In the genomic region with DNA sequence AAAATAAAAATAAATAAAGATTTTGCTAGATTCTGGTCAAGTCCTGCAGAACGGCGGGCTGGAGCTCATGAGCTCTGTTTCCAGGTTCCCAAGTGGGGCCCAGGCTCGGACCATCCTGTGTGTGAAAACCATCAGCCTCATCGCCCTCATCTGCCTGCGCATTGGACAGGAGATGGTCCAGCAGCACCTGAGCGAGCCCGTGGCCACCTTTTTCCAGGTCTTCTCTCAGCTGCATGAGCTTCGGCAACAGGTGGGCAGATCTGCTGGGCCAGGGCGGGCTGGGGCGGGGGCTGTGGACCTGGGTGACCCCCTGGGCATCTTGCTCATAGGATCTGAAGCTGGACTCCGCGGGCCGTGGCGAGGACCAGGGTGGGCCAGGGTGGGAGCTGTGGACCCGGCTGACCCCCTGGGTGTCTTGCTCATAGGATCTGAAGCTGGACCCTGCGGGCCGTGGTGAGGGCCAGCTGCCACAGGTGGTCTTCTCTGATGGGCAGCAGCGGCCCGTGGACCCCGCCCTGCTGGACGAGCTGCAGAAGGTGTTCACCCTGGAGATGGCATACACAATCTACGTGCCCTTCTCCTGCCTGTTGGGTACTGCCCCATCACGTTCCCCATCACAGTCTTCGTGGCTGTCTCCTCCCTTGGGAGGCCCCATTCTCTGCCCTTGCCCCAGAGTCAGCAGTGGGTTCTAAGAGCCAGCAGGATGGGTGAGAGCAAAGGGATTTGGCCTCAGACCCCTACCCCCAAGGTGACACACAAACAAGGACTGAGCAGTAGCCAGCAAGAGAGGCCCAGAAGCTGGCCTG, we compare ENCODE assay signal across 19 cellular contexts. TPM values are rescaled to one million over a fixed set of nuclear protein-coding genes. Genes with fewer than 3 reads are reported as not detected.
DNase-seq lines count a peak whose midpoint lies in the region; ATAC-seq, FAIRE-seq and TF ChIP-seq lines count a peak whose summit lies in the region.
"Had no signal": no experiment of that assay in that cellular context is flagged by ENCODE, and none has a peak within 500 bp of the region (broad histone marks: within the 10 kb centered on the region; RNA-seq: fewer than 3 reads in every experiment).

No MANE protein-coding gene starts in this region.

- H3K9me3 Mint-ChIP-seq in IgD-negative memory B cell (no peaks in the 10 kb centered on the region), naive B cell (no peaks in the 10 kb centered on the region)
- no peaks in the 10 kb centered on the region for H3K9me3 Mint-ChIP-seq in activated naive CD4-positive, alpha-beta T cell treated with anti-CD3 and anti-CD28 coated beads, Interleukin-2, amount 10 ng/mL, durations not matched to agents 7 days and 5 days
- H3K9me3 Mint-ChIP-seq: CD4-positive, alpha-beta memory T cell had no signal

- H3K36me3 ChIP-seq in GM12878 (ENCODE audit: control insufficient read depth in 2 of 2, insufficient read depth in 2 of 2, low read length in 1 of 2) (peaks cover 0 to 3% of the 10 kb centered on the region in 2 experiments; a peak in 1 of 4 replicates), vagina (peaks cover 0 to 25% of the 10 kb centered on the region in 2 donors)

- H3K4me1 Mint-ChIP-seq in IgD-negative memory B cell (peaks cover 5 to 22% (median 18%) of the 10 kb centered on the region in 3 donors), naive B cell (peaks cover 31 to 39% (median 32%) of the 10 kb centered on the region in 3 donors)
- H3K4me1 Mint-ChIP-seq in activated naive CD4-positive, alpha-beta T cell treated with anti-CD3 and anti-CD28 coated beads, Interleukin-2, amount 10 ng/mL, durations not matched to agents 7 days and 5 days: peaks cover 16% of the 10 kb centered on the region

- BruUV-seq in GM12878 (replicated peaks; lab: Mats Ljungman, UMichigan): no TSS peak

- no peak for ATAC-seq in GM12878
- peak; percentile 46 to 48 for ATAC-seq in naive B cell (ENCODE audit: low read depth in 2 of 2)
- no peak for ATAC-seq in HG02623 (IDR thresholded peaks at IDR 0.05; ENCODE audit: unreplicated experiment)
- ATAC-seq: GM23338, HCT116 had no signal

- FAIRE-seq in GM12878 (lab: Jason Lieb, UNC): no peak
- FAIRE-seq: G401.6, RCC 7860 had no signal

- WGBS in GM12878 (ENCODE audit: insufficient coverage, insufficient replicate concordance, low lambda C conversion rate, missing lambda C conversion rate): 73% methylated on average over 24 of the region's 24 CpGs

- H3K4me3 Mint-ChIP-seq in IgD-negative memory B cell: peak overlapping the region in 2 of 4 donors; percentile 2 to 38
- H3K4me3 Mint-ChIP-seq in naive B cell: peak overlapping the region in 6 of 8 donors; percentile 3 to 79 (median 51)
- no peak overlapping the region for H3K4me3 Mint-ChIP-seq in activated naive CD4-positive, alpha-beta T cell treated with anti-CD3 and anti-CD28 coated beads, Interleukin-2, amount 10 ng/mL, durations not matched to agents 7 days and 5 days
- H3K4me3 Mint-ChIP-seq: CD4-positive, alpha-beta memory T cell; GM23338 had no signal

- CTCF ChIA-PET in GM12878 (lab: Yijun Ruan, JAX): interaction anchor here (1.2 kb wide), 1 partner anchor 11 kb away, joined by 5 read pairs; no protein-coding TSS in a partner anchor
- CTCF ChIA-PET in activated naive CD4-positive, alpha-beta T cell treated with anti-CD3 and anti-CD28 coated beads, Interleukin-2, amount 10 ng/mL, durations not matched to agents 7 days and 5 days (lab: Charles Lee): interaction anchor here (1.4 kb wide), 1 partner anchor 11 kb away, joined by 4 read pairs; no protein-coding TSS in a partner anchor

- H3K4me1 ChIP-seq in GM12878 (ENCODE audit: control insufficient read depth, insufficient read depth, low read length) (peaks cover 22% of the 10 kb centered on the region), vagina (peaks cover 62% of the 10 kb centered on the region)

- H3K4me3 ChIP-seq in GM12878: no peak overlapping the region
- no peak overlapping the region for H3K4me3 ChIP-seq in vagina
- H3K4me3 ChIP-seq: GM23338 had no signal

- TF ChIP-seq CTCF in GM12878 (IDR thresholded peaks at IDR 0.05 in 2 of 3, conservative IDR thresholded peaks at IDR 0.05 in 1 of 3; ENCODE audit: control insufficient read depth in 2 of 3, extremely low read depth in 1 of 3, insufficient read depth in 1 of 3, low read depth in 3 of 3, low read length in 3 of 3) (no peak), vagina (IDR thresholded peaks at IDR 0.05) (no peak)

- RAD21 ChIA-PET in GM12878 (lab: Charles Lee; ENCODE audit: unreplicated experiment): interaction anchor here (0.6 to 1.5 kb wide), 2 partner anchors 11 to 91 kb away, joined by 3 to 5 read pairs; no protein-coding TSS in a partner anchor

- H3K36me3 Mint-ChIP-seq in IgD-negative memory B cell (peaks cover 8% of the 10 kb centered on the region), naive B cell (peaks cover 4 to 18% of the 10 kb centered on the region in 2 donors)
- H3K36me3 Mint-ChIP-seq in activated naive CD4-positive, alpha-beta T cell treated with anti-CD3 and anti-CD28 coated beads, Interleukin-2, amount 10 ng/mL, durations not matched to agents 7 days and 5 days: peaks cover 26% of the 10 kb centered on the region

- no peak for DNase-seq in GM12878 (ENCODE audit: low read depth, low spot score)
- no peak for DNase-seq in naive B cell
- no peak for DNase-seq in vagina (ENCODE audit: extremely low spot score in 2 of 2)
- DNase-seq in activated naive CD4-positive, alpha-beta T cell treated with anti-CD3 and anti-CD28 coated beads, Interleukin-2, amount 10 ng/mL, durations not matched to agents 7 days and 5 days: no peak
- DNase-seq in cerebellar nuclear complex (lab: John Stamatoyannopoulos, UW): no peak
- DNase-seq: Calu3; CD4-positive, alpha-beta memory T cell; DMS79; NCI-H1092 treated with DMSO at 0.1 percent for 48 hours; NCI-H2081 treated with DMSO at 0.1 percent for 48 hours; NCI-H510A treated with DMSO at 0.1 percent for 48 hours; SHP77 treated with DMSO at 0.1 percent for 48 hours had no signal

- no peak for TF ChIP-seq RAD21 in GM12878 (IDR thresholded peaks at IDR 0.05; ENCODE audit: insufficient read depth, low read depth, low read length)

- no peak overlapping the region for H3K9ac ChIP-seq in GM12878 (ENCODE audit: control insufficient read depth, insufficient read depth, low read length)
- H3K9ac ChIP-seq: KMS-11 had no signal

- H3K27ac ChIP-seq in GM12878 (ENCODE audit: control insufficient read depth, insufficient read depth) (no peak overlapping the region), vagina (peak overlapping the region; percentile 20)
- H3K27ac ChIP-seq: KMS-11 had no signal

- TF ChIP-seq EP300 in GM12878 (IDR thresholded peaks at IDR 0.05; ENCODE audit: borderline replicate concordance in 1 of 2, control insufficient read depth in 1 of 2, low read depth in 2 of 2, low read length in 2 of 2): no peak

- H3K9me3 ChIP-seq in GM12878 (replicated peaks; ENCODE audit: control insufficient read depth, insufficient read depth, low read length): no peaks in the 10 kb centered on the region
- H3K9me3 ChIP-seq in vagina: no peaks in the 10 kb centered on the region

- H3K27ac Mint-ChIP-seq in IgD-negative memory B cell (peak overlapping the region; percentile 69 to 94 (median 80)), naive B cell (peak overlapping the region in 5 of 6 donors; percentile 75 to 92 (median 89))
- no peak overlapping the region for H3K27ac Mint-ChIP-seq in activated naive CD4-positive, alpha-beta T cell treated with anti-CD3 and anti-CD28 coated beads, Interleukin-2, amount 10 ng/mL, durations not matched to agents 7 days and 5 days
- H3K27ac Mint-ChIP-seq: GM23338 had no signal

- H3K4me2 ChIP-seq in GM12878 (ENCODE audit: control insufficient read depth, insufficient read depth): no peak overlapping the region; the same call in 1 of the 2 replicates
- H3K4me2 ChIP-seq: GM23338, KMS-11 had no signal

- TF ChIP-seq POLR2A in GM12878 (IDR thresholded peaks at IDR 0.05; ENCODE audit: low read depth, low read length): no peak; the same call in 1 of the 2 replicates
- no peak for TF ChIP-seq POLR2A in vagina (IDR thresholded peaks at IDR 0.05)

- H3K79me2 ChIP-seq in GM12878 (ENCODE audit: control insufficient read depth, insufficient read depth, low read length): no peaks in the 10 kb centered on the region

- SMC1A ChIA-PET in GM12878 (lab: Charles Lee; ENCODE audit: uncharacterized antibody, unreplicated experiment): interaction anchor here (0.9 to 1.4 kb wide), 3 partner anchors 10 to 131 kb away, joined by 3 to 4 read pairs (median 3); no protein-coding TSS in a partner anchor

- H3K27me3 ChIP-seq in GM12878 (replicated peaks in 1 of 2; ENCODE audit: control insufficient read depth in 2 of 2, insufficient read depth in 2 of 2, low read length in 1 of 2) (no peaks in the 10 kb centered on the region), vagina (no peaks in the 10 kb centered on the region)

- POLR2A ChIA-PET in GM12878 (lab: Charles Lee): interaction anchor here (0.7 to 1.1 kb wide), 2 partner anchors 15 to 37 kb away, joined by 3 read pairs; no protein-coding TSS in a partner anchor

- H2AFZ ChIP-seq in GM12878 (ENCODE audit: control insufficient read depth, low read depth, low read length): no peak overlapping the region
- H2AFZ ChIP-seq: GM23338 had no signal

- H4K20me1 ChIP-seq in GM12878 (ENCODE audit: control insufficient read depth, insufficient read depth): no peaks in the 10 kb centered on the region

- no peaks in the 10 kb centered on the region for H3K27me3 Mint-ChIP-seq in IgD-negative memory B cell
- H3K27me3 Mint-ChIP-seq in naive B cell: no peaks in the 10 kb centered on the region
- no peaks in the 10 kb centered on the region for H3K27me3 Mint-ChIP-seq in activated naive CD4-positive, alpha-beta T cell treated with anti-CD3 and anti-CD28 coated beads, Interleukin-2, amount 10 ng/mL, durations not matched to agents 7 days and 5 days
- H3K27me3 Mint-ChIP-seq: CD4-positive, alpha-beta memory T cell had no signal

- intact Hi-C loops in GM12878 (cut with micrococcal nuclease; ENCODE audit: unreplicated experiment) (no loop called here), vagina (cut with DNase I) (no loop called here)

- in situ Hi-C loops in GM12878 (cut with MboI): no loop called here

RNA-seq across cellular contexts. Expression of a gene that starts 7.9 kb away (rescaled TPM):
- polyA plus RNA-seq in IgD-negative memory B cell (21.6 TPM), GM12878 (2011; rRNA removed) (1.4 and 2.8 TPM in 2 replicates), GM12878 (2014; fragmentation: Illumina TruSeq; extraction: Trizol) (0.54 and 4.0 TPM in 2 replicates), GM12878 (2014; fragmentation: Nextera tagmentation; extraction: Ambion mirVana) (under 1 TPM in 1 of 2 experiments, not detected in 1; 0.13 TPM), GM12878 (2014; rRNA removed) (15.1 and 17.5 TPM in 2 replicates), GM12878 (2016; fragmentation: Nextera tagmentation; extraction: Ambion mirVana) (1 to 10 TPM; 7.3 to 8.5 TPM), naive B cell (ENCODE audit: low read depth in 6 of 6) (10 to 100 TPM in 3 of 6 donors, 1 to 10 TPM in 3; 2.1 to 19.1 (median 9.9) TPM)
- total RNA-seq in GM12878 (2013; cell fraction: nucleolus; rRNA removed): 29.5 and 36.2 TPM in 2 replicates
- total RNA-seq in GM12878 (2014; rRNA removed) (15.1 and 16.0 TPM in 2 replicates), GM12878 (2014; rRNA removed; fragmentation: Illumina TruSeq; extraction: Trizol) (3.8 and 5.0 TPM in 2 replicates), GM12878 (2021) (19.0 and 22.4 TPM in 2 replicates), vagina (57.2 TPM)
- polyA plus RNA-seq in GM12878 (2011; ENCODE audit: low read depth): 3.5 TPM
- polyA plus RNA-seq in GM12878 (2011; cell fraction: cytosol; rRNA removed): 5.4 and 7.4 TPM in 2 replicates
- polyA plus RNA-seq in GM12878 (2011; cell fraction: nucleus; rRNA removed): 28.8 and 42.7 TPM in 2 replicates
- 9.2 and 10.0 TPM in 2 replicates for polyA plus RNA-seq in GM12878 (2012)
- polyA minus RNA-seq in GM12878 (2011; rRNA and poly(A)+ RNA removed): 5.9 and 14.0 TPM in 2 replicates
- polyA minus RNA-seq in GM12878 (2011; cell fraction: cytosol; rRNA and poly(A)+ RNA removed): 8.1 and 11.9 TPM in 2 replicates
- 9.6 and 18.9 TPM in 2 replicates for polyA minus RNA-seq in GM12878 (2011; cell fraction: nucleus; rRNA and poly(A)+ RNA removed)

RNA-seq across cellular contexts. Expression of a gene that starts 10.2 kb away (rescaled TPM):
- polyA plus RNA-seq in IgD-negative memory B cell (1.2 TPM), GM12878 (2011; rRNA removed) (0.14 TPM in 1 of 2 replicates, not detected in the other), GM12878 (2014; fragmentation: Illumina TruSeq; extraction: Trizol) (not detected in 2 replicates), GM12878 (2014; fragmentation: Nextera tagmentation; extraction: Ambion mirVana) (not detected), GM12878 (2014; rRNA removed) (0.03 TPM in 1 of 2 replicates, not detected in the other), GM12878 (2016; fragmentation: Nextera tagmentation; extraction: Ambion mirVana) (not detected), naive B cell (ENCODE audit: low read depth in 6 of 6) (under 1 TPM in 3 of 6 donors, not detected in 3; 0.25 to 0.59 (median 0.40) TPM)
- total RNA-seq in GM12878 (2013; cell fraction: nucleolus; rRNA removed): 0.20 and 0.46 TPM in 2 replicates
- total RNA-seq in GM12878 (2014; rRNA removed) (0.11 TPM in 1 of 2 replicates, not detected in the other), GM12878 (2014; rRNA removed; fragmentation: Illumina TruSeq; extraction: Trizol) (0.04 TPM in 1 of 2 replicates, not detected in the other), GM12878 (2021) (0.21 and 0.40 TPM in 2 replicates), vagina (23.8 TPM)
- polyA plus RNA-seq in GM12878 (2011; ENCODE audit: low read depth): not detected
- 0.20 and 0.25 TPM in 2 replicates for polyA plus RNA-seq in GM12878 (2011; cell fraction: cytosol; rRNA removed)
- polyA plus RNA-seq in GM12878 (2011; cell fraction: nucleus; rRNA removed): 0.22 and 0.47 TPM in 2 replicates
- 0.10 and 0.19 TPM in 2 replicates for polyA plus RNA-seq in GM12878 (2012)
- not detected in 2 replicates for polyA minus RNA-seq in GM12878 (2011; rRNA and poly(A)+ RNA removed)
- polyA minus RNA-seq in GM12878 (2011; cell fraction: cytosol; rRNA and poly(A)+ RNA removed): 0.42 TPM in 1 of 2 replicates, not detected in the other
- polyA minus RNA-seq in GM12878 (2011; cell fraction: nucleus; rRNA and poly(A)+ RNA removed): not detected in 2 replicates

RNA-seq across cellular contexts. Expression of a gene that starts 22.3 kb away (rescaled TPM):
- polyA plus RNA-seq in IgD-negative memory B cell: not detected
- total RNA-seq in GM12878 (2013; cell fraction: nucleolus; rRNA removed): 0.06 and 0.17 TPM in 2 replicates
- total RNA-seq in GM12878 (2014; rRNA removed): 0.05 and 0.06 TPM in 2 replicates
- total RNA-seq in GM12878 (2014; rRNA removed; fragmentation: Illumina TruSeq; extraction: Trizol): 0.04 and 0.05 TPM in 2 replicates
- 0.08 and 0.15 TPM in 2 replicates for total RNA-seq in GM12878 (2021)
- polyA plus RNA-seq in GM12878 (2011; ENCODE audit: low read depth): 0.04 TPM
- 0.01 and 0.03 TPM in 2 replicates for polyA plus RNA-seq in GM12878 (2011; rRNA removed)
- not detected in 2 replicates for polyA plus RNA-seq in GM12878 (2011; cell fraction: cytosol; rRNA removed)
- polyA plus RNA-seq in GM12878 (2011; cell fraction: nucleus; rRNA removed): 0.03 and 0.04 TPM in 2 replicates
- 0.10 and 0.11 TPM in 2 replicates for polyA plus RNA-seq in GM12878 (2012)
- 0.06 TPM in 1 of 2 replicates, not detected in the other for polyA plus RNA-seq in GM12878 (2014; fragmentation: Illumina TruSeq; extraction: Trizol)
- polyA plus RNA-seq in GM12878 (2014; fragmentation: Nextera tagmentation; extraction: Ambion mirVana): under 1 TPM; 0.02 TPM
- polyA plus RNA-seq in GM12878 (2014; rRNA removed): 0.11 and 0.13 TPM in 2 replicates
- polyA plus RNA-seq in GM12878 (2016; fragmentation: Nextera tagmentation; extraction: Ambion mirVana): not detected
- 0.05 and 0.07 TPM in 2 replicates for polyA minus RNA-seq in GM12878 (2011; rRNA and poly(A)+ RNA removed)
- 0.21 TPM in 1 of 2 replicates, not detected in the other for polyA minus RNA-seq in GM12878 (2011; cell fraction: cytosol; rRNA and poly(A)+ RNA removed)
- under 0.01 and 0.10 TPM in 2 replicates for polyA minus RNA-seq in GM12878 (2011; cell fraction: nucleus; rRNA and poly(A)+ RNA removed)
- not detected for polyA plus RNA-seq in naive B cell (ENCODE audit: low read depth in 6 of 6)
- 10.8 TPM for total RNA-seq in vagina

RNA-seq across cellular contexts. Expression of a gene that starts 29.4 kb away (rescaled TPM):
- polyA plus RNA-seq in IgD-negative memory B cell: 8.3 TPM
- total RNA-seq in GM12878 (2013; cell fraction: nucleolus; rRNA removed): 1.2 TPM in 1 of 2 replicates, not detected in the other
- 2.3 and 6.3 TPM in 2 replicates for total RNA-seq in GM12878 (2014; rRNA removed)
- total RNA-seq in GM12878 (2014; rRNA removed; fragmentation: Illumina TruSeq; extraction: Trizol): 2.4 and 2.9 TPM in 2 replicates
- total RNA-seq in GM12878 (2021): 3.0 and 3.4 TPM in 2 replicates
- polyA plus RNA-seq in GM12878 (2011; ENCODE audit: low read depth): 1.8 TPM
- polyA plus RNA-seq in GM12878 (2011; rRNA removed): 0.18 and 0.19 TPM in 2 replicates
- polyA plus RNA-seq in GM12878 (2011; cell fraction: cytosol; rRNA removed): 0.09 and 0.23 TPM in 2 replicates
- not detected in 2 replicates for polyA plus RNA-seq in GM12878 (2011; cell fraction: nucleus; rRNA removed)
- polyA plus RNA-seq in GM12878 (2012): 2.6 and 2.8 TPM in 2 replicates
- polyA plus RNA-seq in GM12878 (2014; fragmentation: Illumina TruSeq; extraction: Trizol): 1.8 and 3.3 TPM in 2 replicates
- 1 to 10 TPM; 1.7 to 1.9 TPM for polyA plus RNA-seq in GM12878 (2014; fragmentation: Nextera tagmentation; extraction: Ambion mirVana)
- 4.4 and 4.9 TPM in 2 replicates for polyA plus RNA-seq in GM12878 (2014; rRNA removed)
- 1 to 10 TPM; 4.5 to 5.5 TPM for polyA plus RNA-seq in GM12878 (2016; fragmentation: Nextera tagmentation; extraction: Ambion mirVana)
- polyA minus RNA-seq in GM12878 (2011; rRNA and poly(A)+ RNA removed): 1.2 TPM in 1 of 2 replicates, not detected in the other
- not detected in 2 replicates for polyA minus RNA-seq in GM12878 (2011; cell fraction: cytosol; rRNA and poly(A)+ RNA removed)
- not detected in 2 replicates for polyA minus RNA-seq in GM12878 (2011; cell fraction: nucleus; rRNA and poly(A)+ RNA removed)
- 10 to 100 TPM in 1 of 6 donors, 1 to 10 TPM in 5; 1.3 to 15.3 (median 5.4) TPM for polyA plus RNA-seq in naive B cell (ENCODE audit: low read depth in 6 of 6)
- 1,040 TPM for total RNA-seq in vagina
- total RNA-seq: Calu3 had no signal

RNA-seq across cellular contexts. Expression of a gene that starts 47.8 kb away (rescaled TPM):
- polyA plus RNA-seq in IgD-negative memory B cell (156 TPM), GM12878 (2011; rRNA removed) (45.4 and 156 TPM in 2 replicates), GM12878 (2014; fragmentation: Illumina TruSeq; extraction: Trizol) (193 and 227 TPM in 2 replicates), GM12878 (2014; fragmentation: Nextera tagmentation; extraction: Ambion mirVana) (100 to 1,000 TPM; 133 to 167 TPM), GM12878 (2014; rRNA removed) (123 and 163 TPM in 2 replicates), GM12878 (2016; fragmentation: Nextera tagmentation; extraction: Ambion mirVana) (100 to 1,000 TPM; 224 to 238 TPM), naive B cell (ENCODE audit: low read depth in 6 of 6) (100 to 1,000 TPM in 5 of 6 donors, 10 to 100 TPM in 1; 54.2 to 184 (median 139) TPM)
- total RNA-seq in GM12878 (2013; cell fraction: nucleolus; rRNA removed): 308 and 355 TPM in 2 replicates
- total RNA-seq in GM12878 (2014; rRNA removed) (119 and 157 TPM in 2 replicates), GM12878 (2014; rRNA removed; fragmentation: Illumina TruSeq; extraction: Trizol) (75.0 and 77.2 TPM in 2 replicates), GM12878 (2021) (313 and 337 TPM in 2 replicates), vagina (247 TPM)
- 951 TPM for polyA plus RNA-seq in GM12878 (2011; ENCODE audit: low read depth)
- 122 and 145 TPM in 2 replicates for polyA plus RNA-seq in GM12878 (2011; cell fraction: cytosol; rRNA removed)
- 325 and 335 TPM in 2 replicates for polyA plus RNA-seq in GM12878 (2011; cell fraction: nucleus; rRNA removed)
- polyA plus RNA-seq in GM12878 (2012): 137 and 153 TPM in 2 replicates
- polyA minus RNA-seq in GM12878 (2011; rRNA and poly(A)+ RNA removed): 229 and 378 TPM in 2 replicates
- polyA minus RNA-seq in GM12878 (2011; cell fraction: cytosol; rRNA and poly(A)+ RNA removed): 198 and 260 TPM in 2 replicates
- 124 and 187 TPM in 2 replicates for polyA minus RNA-seq in GM12878 (2011; cell fraction: nucleus; rRNA and poly(A)+ RNA removed)

Comparison
In these comparisons a context has a peak if more than half of its experiments do, and no peak if none do; other contexts are left out.
1. ATAC-seq: peak in naive B cell (2 of 2); none in GM12878 (single experiment) and HG02623 (single experiment).